14 cellular contexts compared by ENCODE assay signal in genomic region chr22:42796081-42796480, GRCh38.
"Had no signal": no experiment of that assay in that cellular context is flagged by ENCODE, and none has a peak within 500 bp of the region (broad histone marks: within the 10 kb centered on the region; RNA-seq: fewer than 3 reads in every experiment).

No MANE protein-coding gene starts in this region.

- H3K9me3 ChIP-seq: heart left ventricle, mucosa of descending colon, tibial artery had no signal

- H3K27ac ChIP-seq: coronary artery, tibial artery had no signal

- H3K27me3 ChIP-seq: heart left ventricle, tibial artery had no signal

- H3K27me3 Mint-ChIP-seq: naive thymus-derived CD8-positive, alpha-beta T cell had no signal

- H3K4me3 ChIP-seq: coronary artery, heart left ventricle, mucosa of descending colon, tibial artery had no signal

- ATAC-seq: esophagus mucosa; heart left ventricle; mucosa of descending colon; naive thymus-derived CD8-positive, alpha-beta T cell had no signal

- H3K9me3 Mint-ChIP-seq: naive thymus-derived CD8-positive, alpha-beta T cell had no signal

- DNase-seq: central memory CD4-positive, alpha-beta T cell; effector CD4-positive, alpha-beta T cell; heart left ventricle; hippocampal formation; kidney glomerular epithelial cell; mammary epithelial cell; mucosa of descending colon; naive thymus-derived CD8-positive, alpha-beta T cell; small intestine; stimulated activated CD4-positive, alpha-beta T cell treated with anti-CD3 and anti-CD28 coated beads, Interleukin-12 subunit alpha, Interleukin-12 subunit beta, amount 100 ng/mL, for 4 hours; stimulated activated naive CD4-positive, alpha-beta T cell treated with Interleukin-2 at 50 U/mL for 16 hours had no signal

- H3K4me3 Mint-ChIP-seq: naive thymus-derived CD8-positive, alpha-beta T cell had no signal
